12 cellular contexts compared by ENCODE assay signal in genomic region chr3:151584603-151585002, GRCh38.
DNase-seq lines count a peak whose midpoint lies in the region; ATAC-seq and TF ChIP-seq lines count a peak whose summit lies in the region.
"Had no signal": no experiment of that assay in that cellular context is flagged by ENCODE, and none has a peak within 500 bp of the region (broad histone marks: within the 10 kb centered on the region; RNA-seq: fewer than 3 reads in every experiment).

No MANE protein-coding gene starts in this region.

- CTCF ChIA-PET in activated CD4-positive, alpha-beta T cell treated with anti-CD3 and anti-CD28 coated beads, Interleukin-2, amount 10 ng/mL, durations not matched to agents 7 days and 5 days (lab: Charles Lee) = no interaction called here

- no peaks in the 10 kb centered on the region for H3K27me3 Mint-ChIP-seq in effector memory CD8-positive, alpha-beta T cell
- H3K27me3 Mint-ChIP-seq in activated CD4-positive, alpha-beta T cell treated with anti-CD3 and anti-CD28 coated beads, Interleukin-2, amount 10 ng/mL, durations not matched to agents 7 days and 5 days = peaks cover 8% of the 10 kb centered on the region

- H3K27me3 ChIP-seq in DND-41 (ENCODE audit: insufficient read depth, low read length, poor library complexity) (no peaks in the 10 kb centered on the region), Loucy (ENCODE audit: insufficient read depth, low read length, poor library complexity, severe bottlenecking) (no peaks in the 10 kb centered on the region), prostate gland (replicated peaks; ENCODE audit: insufficient read depth) (no peaks in the 10 kb centered on the region), MG63 (no peaks in the 10 kb centered on the region)
- H3K27me3 ChIP-seq: heart right ventricle had no signal

- intact Hi-C loops in prostate gland (cut with DNase I) = no loop called here

- H3K36me3 ChIP-seq in DND-41 (ENCODE audit: insufficient read depth, low read length) (no peaks in the 10 kb centered on the region), Loucy (ENCODE audit: insufficient read depth, low read length) (no peaks in the 10 kb centered on the region), prostate gland (no peaks in the 10 kb centered on the region), MG63 (no peaks in the 10 kb centered on the region)
- H3K36me3 ChIP-seq: heart right ventricle had no signal

- H2AFZ ChIP-seq in DND-41 (ENCODE audit: low read depth, low read length) = 0 out of 2 replicates have a peak overlapping the region, but pooled peaks have one; percentile 17
- H2AFZ ChIP-seq in Loucy (ENCODE audit: low read length) = peak overlapping the region; percentile 33; the same call in 1 of the 2 replicates

- peaks cover 50% of the 10 kb centered on the region for H3K4me1 ChIP-seq in DND-41 (ENCODE audit: insufficient read depth, low read length)
- peaks cover 10% of the 10 kb centered on the region for H3K4me1 ChIP-seq in Loucy (ENCODE audit: insufficient read depth, low read length, poor library complexity, severe bottlenecking)
- no peaks in the 10 kb centered on the region for H3K4me1 ChIP-seq in prostate gland (replicated peaks)
- H3K4me1 ChIP-seq: heart right ventricle had no signal

- H3K9me2 ChIP-seq in Loucy (replicated peaks; ENCODE audit: low read depth, low read length) = no peaks in the 10 kb centered on the region

- H3K27ac ChIP-seq in DND-41 (ENCODE audit: low read length) (peak overlapping the region; percentile 61), prostate gland (no peak overlapping the region)
- H3K27ac ChIP-seq: C4-2B, heart right ventricle had no signal

- peak; percentile 9 for DNase-seq in DND-41
- peak; percentile 4 to 58 for DNase-seq in dermis microvascular lymphatic vessel endothelial cell (ENCODE audit: low read depth in 2 of 2)
- DNase-seq in effector memory CD8-positive, alpha-beta T cell = no peak
- DNase-seq in prostate gland (ENCODE audit: low spot score) = no peak
- DNase-seq in MG63 = no peak
- DNase-seq in activated CD4-positive, alpha-beta T cell treated with anti-CD3 and anti-CD28 coated beads, Interleukin-2, amount 10 ng/mL, durations not matched to agents 7 days and 5 days = no peak
- DNase-seq: activated gamma-delta T cell, heart right ventricle, NCI-H748 treated with DMSO at 0.1 percent for 48 hours had no signal

- no peaks in the 10 kb centered on the region for H4K20me1 ChIP-seq in DND-41 (ENCODE audit: insufficient read depth, low read length)
- no peaks in the 10 kb centered on the region for H4K20me1 ChIP-seq in Loucy (ENCODE audit: insufficient read depth, low read length, poor library complexity, severe bottlenecking)

- peaks cover 9% of the 10 kb centered on the region for H3K9me3 ChIP-seq in DND-41 (ENCODE audit: insufficient read depth, low read length, severe bottlenecking)
- H3K9me3 ChIP-seq in Loucy (ENCODE audit: insufficient read depth, low read depth, low read length) = peaks cover 5% of the 10 kb centered on the region
- H3K9me3 ChIP-seq in prostate gland = no peaks in the 10 kb centered on the region
- peaks cover 5% of the 10 kb centered on the region for H3K9me3 ChIP-seq in MG63

- H3K36me3 Mint-ChIP-seq in effector memory CD8-positive, alpha-beta T cell (ENCODE audit: insufficient read depth) = no peaks in the 10 kb centered on the region
- no peaks in the 10 kb centered on the region for H3K36me3 Mint-ChIP-seq in activated CD4-positive, alpha-beta T cell treated with anti-CD3 and anti-CD28 coated beads, Interleukin-2, amount 10 ng/mL, durations not matched to agents 7 days and 5 days (ENCODE audit: low read depth)

- POLR2A ChIA-PET in activated CD4-positive, alpha-beta T cell treated with anti-CD3 and anti-CD28 coated beads, Interleukin-2, amount 10 ng/mL, durations not matched to agents 7 days and 5 days (lab: Charles Lee) = no interaction called here

- H3K9ac ChIP-seq in DND-41 (ENCODE audit: low read depth, low read length) (no peak overlapping the region), Loucy (ENCODE audit: low read depth, low read length, poor library complexity, severe bottlenecking) (no peak overlapping the region)

- H3K4me2 ChIP-seq in DND-41 (ENCODE audit: insufficient read depth, low read length) (peak overlapping the region; percentile 13; the same call in 1 of the 2 replicates), Loucy (ENCODE audit: low read depth, low read length, poor library complexity, severe bottlenecking) (no peak overlapping the region)

- H3K4me3 ChIP-seq in DND-41 (ENCODE audit: low read depth in 1 of 2, low read length in 2 of 2) = no peak overlapping the region
- no peak overlapping the region for H3K4me3 ChIP-seq in Loucy (ENCODE audit: low read length, poor library complexity, severe bottlenecking)
- H3K4me3 ChIP-seq in prostate gland = no peak overlapping the region
- no peak overlapping the region for H3K4me3 ChIP-seq in MG63
- H3K4me3 ChIP-seq: heart right ventricle had no signal

- TF ChIP-seq POLR2A in prostate gland (IDR thresholded peaks at IDR 0.05) = no peak

- WGBS in prostate gland = 75% methylated on average over 2 of the region's 2 CpGs

- no peak overlapping the region for H3K4me3 Mint-ChIP-seq in effector memory CD8-positive, alpha-beta T cell
- no peak overlapping the region for H3K4me3 Mint-ChIP-seq in activated CD4-positive, alpha-beta T cell treated with anti-CD3 and anti-CD28 coated beads, Interleukin-2, amount 10 ng/mL, durations not matched to agents 7 days and 5 days

- no peaks in the 10 kb centered on the region for H3K79me2 ChIP-seq in DND-41 (ENCODE audit: insufficient read depth, low read length)
- H3K79me2 ChIP-seq in Loucy (ENCODE audit: insufficient read depth, low read length) = no peaks in the 10 kb centered on the region

- H3K4me1 Mint-ChIP-seq in effector memory CD8-positive, alpha-beta T cell (ENCODE audit: low read depth in 2 of 2) = no peaks in the 10 kb centered on the region
- no peaks in the 10 kb centered on the region for H3K4me1 Mint-ChIP-seq in activated CD4-positive, alpha-beta T cell treated with anti-CD3 and anti-CD28 coated beads, Interleukin-2, amount 10 ng/mL, durations not matched to agents 7 days and 5 days

- H3K27ac Mint-ChIP-seq in effector memory CD8-positive, alpha-beta T cell = no peak overlapping the region
- H3K27ac Mint-ChIP-seq in activated CD4-positive, alpha-beta T cell treated with anti-CD3 and anti-CD28 coated beads, Interleukin-2, amount 10 ng/mL, durations not matched to agents 7 days and 5 days = no peak overlapping the region

- ATAC-seq in DND-41 (ENCODE audit: insufficient read depth, low read depth) = peak; percentile 49
- ATAC-seq in GM21529 (IDR thresholded peaks at IDR 0.05; ENCODE audit: unreplicated experiment) = peak; percentile 58
- ATAC-seq in effector memory CD8-positive, alpha-beta T cell (replicated peaks) = no peak
- ATAC-seq: heart right ventricle had no signal

- H3K9me3 Mint-ChIP-seq in effector memory CD8-positive, alpha-beta T cell = no peaks in the 10 kb centered on the region
- H3K9me3 Mint-ChIP-seq in activated CD4-positive, alpha-beta T cell treated with anti-CD3 and anti-CD28 coated beads, Interleukin-2, amount 10 ng/mL, durations not matched to agents 7 days and 5 days = no peaks in the 10 kb centered on the region

- TF ChIP-seq CTCF in DND-41 (IDR thresholded peaks at IDR 0.05; ENCODE audit: borderline replicate concordance, extremely low read depth, low read length, poor library complexity, severe bottlenecking) = no peak
- TF ChIP-seq CTCF in Loucy (conservative IDR thresholded peaks at IDR 0.05; ENCODE audit: low read length) = no peak
- TF ChIP-seq CTCF in prostate gland (IDR thresholded peaks at IDR 0.05) = no peak

- H3F3A ChIP-seq in Loucy (ENCODE audit: low read depth) = no peaks in the 10 kb centered on the region

Comparison
In these comparisons a context has a peak if more than half of its experiments do, and no peak if none do; other contexts are left out.
1. DNase-seq: peak in DND-41 (single experiment) and dermis microvascular lymphatic vessel endothelial cell (2 of 2); none in effector memory CD8-positive, alpha-beta T cell (0 of 3), prostate gland (single experiment), MG63 (single experiment) and activated CD4-positive, alpha-beta T cell treated with anti-CD3 and anti-CD28 coated beads, Interleukin-2, amount 10 ng/mL, durations not matched to agents 7 days and 5 days (single experiment).